Comparison of ENCODE assay signal across 1 cellular context in genomic region chr2:36477315-36477714, GRCh38.
TF ChIP-seq lines count a peak whose summit lies in the region.

No MANE protein-coding gene starts in this region.

TF ChIP-seq in IMR-90, 13 proteins besides CTCF, POLR2A, EP300 and RAD21 (continued from another document):
- TF ChIP-seq CHD1 (IDR thresholded peaks at IDR 0.05; ENCODE audit: low read depth, low read length): no peak
- no peak for TF ChIP-seq NFE2L2 (IDR thresholded peaks at IDR 0.05; ENCODE audit: low read depth, low read length)
- no peak for TF ChIP-seq RFX5 (IDR thresholded peaks at IDR 0.05; ENCODE audit: low read depth, low read length)
- no peak for TF ChIP-seq BHLHE40 (IDR thresholded peaks at IDR 0.05; ENCODE audit: low read depth, low read length)
- TF ChIP-seq ELK1 (IDR thresholded peaks at IDR 0.05; ENCODE audit: borderline replicate concordance, low read depth, low read length): no peak
- no peak for TF ChIP-seq RCOR1 (IDR thresholded peaks at IDR 0.05; ENCODE audit: insufficient replicate concordance, low read length)
